ENCODE assay signal across 25 cellular contexts in genomic region chr17:1027044-1027443, GRCh38.
"Had no signal": no experiment of that assay in that cellular context is flagged by ENCODE, and none has a peak within 500 bp of the region (broad histone marks: within the 10 kb centered on the region; RNA-seq: fewer than 3 reads in every experiment).

No MANE protein-coding gene starts in this region.

- H3K9me3 ChIP-seq: left lung, lower lobe of right lung, neutrophil, pancreas, sigmoid colon, testis, transverse colon, upper lobe of right lung, uterus had no signal

- H3K4me1 ChIP-seq: foreskin keratinocyte, pancreas had no signal

- H3K27ac ChIP-seq: epithelial cell of prostate, foreskin keratinocyte, hepatocyte, left lung, lower lobe of right lung, neutrophil, pancreas, testis, transverse colon, upper lobe of right lung, uterus had no signal

- DNase-seq: central memory CD4-positive, alpha-beta T cell; effector CD8-positive, alpha-beta T cell; endodermal cell; foreskin keratinocyte; kidney; lower lobe of right lung; naive B cell; sigmoid colon; stimulated activated CD4-positive, alpha-beta T cell treated with anti-CD3 and anti-CD28 coated beads, Interleukin-2, amount 100 ng/mL, for 24 hours; stimulated activated CD4-positive, alpha-beta T cell treated with anti-CD3 and anti-CD28 coated beads, Interleukin-4, amount 100 ng/mL, for 4 hours; stimulated activated naive CD8-positive, alpha-beta T cell treated with anti-CD3 and anti-CD28 coated beads, Interleukin-15, Interleukin-2, amounts not matched to agents 100 U/mL and 50 U/mL, for 24 hours; testis; transverse colon; upper lobe of right lung; uterus had no signal

- H3K27me3 ChIP-seq: hepatocyte, left lung, neutrophil, pancreas, sigmoid colon, testis, transverse colon, upper lobe of right lung, uterus had no signal

- ATAC-seq: esophagus mucosa; foreskin keratinocyte; left lung; lower lobe of right lung; natural killer cell treated with Interleukin-12 subunit alpha and Interleukin-12 subunit beta and Interleukin-15 and Interleukin-18, amount 100 ng/mL, for 72 hours; pancreas; right cardiac atrium; stimulated activated memory B cell treated with anti-CD40 and anti-IgM and Interleukin-4, amounts not matched to agents 10 μg/mL and 1 μg/mL and 100 μg/mL, for 72 hours; stimulated activated naive CD8-positive, alpha-beta T cell treated with anti-CD3 and anti-CD28 coated beads, Interleukin-15, Interleukin-2, amounts not matched to agents 100 U/mL and 50 U/mL, for 24 hours; upper lobe of right lung had no signal

- FAIRE-seq: colon, kidney, pancreas had no signal

- H3K4me3 ChIP-seq: hepatocyte, left lung, lower lobe of right lung, pancreas, sigmoid colon, testis, transverse colon, upper lobe of right lung, uterus had no signal

- H3K36me3 ChIP-seq: pancreas, uterus had no signal
